In the genomic region with DNA sequence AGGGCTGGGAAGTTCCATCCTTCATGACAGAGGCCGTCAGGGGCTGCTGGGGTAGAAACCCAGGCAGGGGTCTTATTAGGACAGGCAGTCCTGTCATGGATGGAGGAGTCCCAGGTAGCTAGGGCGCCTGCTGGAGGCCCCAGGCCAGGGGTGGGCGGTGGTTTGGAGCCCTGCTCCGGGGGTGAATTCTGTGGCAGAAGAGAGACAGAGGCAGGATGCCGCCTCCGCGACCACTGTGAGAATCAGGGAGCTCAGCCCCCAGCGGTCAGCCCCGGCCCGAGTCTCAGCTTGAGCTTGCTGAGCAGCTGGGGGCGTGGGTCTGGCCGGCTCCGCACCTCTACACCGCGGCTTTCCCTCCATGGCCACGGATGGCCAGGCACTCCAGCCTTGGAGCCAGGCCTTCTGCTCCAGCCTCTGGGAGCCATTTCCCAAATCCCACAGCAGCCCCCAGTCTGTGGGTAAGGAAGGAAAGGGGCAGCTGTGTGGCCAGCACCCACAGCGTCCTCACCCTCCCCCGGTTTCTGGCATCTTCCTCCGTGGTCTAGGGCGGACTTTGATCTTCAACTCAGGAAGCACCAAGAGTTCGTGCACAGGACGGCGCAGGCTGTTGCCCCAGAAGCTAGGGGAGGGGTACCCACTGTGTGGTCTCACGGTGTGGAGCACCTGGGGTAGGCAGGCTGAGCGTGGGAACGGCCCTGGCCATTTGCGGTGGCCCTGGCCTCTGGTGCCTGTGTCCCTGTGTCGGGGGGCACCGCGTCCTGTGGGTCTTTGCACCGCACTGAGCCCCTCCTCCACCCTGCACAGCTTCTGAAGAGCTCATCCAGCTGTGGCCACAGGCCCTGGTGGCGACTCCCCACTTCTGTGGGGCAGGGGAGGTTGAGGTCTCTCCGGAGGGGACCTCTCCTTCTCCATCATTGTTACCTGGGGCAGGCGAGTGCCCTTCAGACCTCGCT, we compare ENCODE assay signal across 1 cellular context.
TF ChIP-seq lines count a peak whose summit lies in the region.

No MANE protein-coding gene starts in this region.

TF ChIP-seq in HepG2, 621 proteins besides CTCF, POLR2A, EP300 and RAD21 (continued from another document and continues in another):
- TF ChIP-seq, protein P1, sequence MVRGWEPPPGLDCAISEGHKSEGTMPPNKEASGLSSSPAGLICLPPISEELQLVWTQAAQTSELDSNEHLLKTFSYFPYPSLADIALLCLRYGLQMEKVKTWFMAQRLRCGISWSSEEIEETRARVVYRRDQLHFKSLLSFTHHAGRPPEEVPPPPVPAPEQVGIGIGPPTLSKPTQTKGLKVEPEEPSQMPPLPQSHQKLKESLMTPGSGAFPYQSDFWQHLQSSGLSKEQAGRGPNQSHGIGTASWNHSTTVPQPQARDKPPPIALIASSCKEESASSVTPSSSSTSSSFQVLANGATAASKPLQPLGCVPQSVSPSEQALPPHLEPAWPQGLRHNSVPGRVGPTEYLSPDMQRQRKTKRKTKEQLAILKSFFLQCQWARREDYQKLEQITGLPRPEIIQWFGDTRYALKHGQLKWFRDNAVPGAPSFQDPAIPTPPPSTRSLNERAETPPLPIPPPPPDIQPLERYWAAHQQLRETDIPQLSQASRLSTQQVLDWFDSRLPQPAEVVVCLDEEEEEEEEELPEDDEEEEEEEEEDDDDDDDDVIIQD (CRISPR knock-in tag; IDR thresholded peaks at IDR 0.05; ENCODE audit: low read depth): no peak
- TF ChIP-seq HCFC1 (IDR thresholded peaks at IDR 0.05; ENCODE audit: low read depth, low read length) (no peak), ZNF333 (CRISPR knock-in tag; IDR thresholded peaks at IDR 0.05; ENCODE audit: borderline replicate concordance) (no peak), CBX1 (IDR thresholded peaks at IDR 0.05; ENCODE audit: low read depth) (no peak), ZNF75D (CRISPR knock-in tag; IDR thresholded peaks at IDR 0.05; ENCODE audit: borderline replicate concordance) (no peak), NCOA2 (CRISPR knock-in tag; IDR thresholded peaks at IDR 0.05) (peak; percentile 49; the same call in 1 of the 2 replicates), SNAI1 (CRISPR knock-in tag; IDR thresholded peaks at IDR 0.05; ENCODE audit: borderline replicate concordance) (no peak), ZFP36L2 (CRISPR knock-in tag; IDR thresholded peaks at IDR 0.05) (no peak), MAFG (CRISPR knock-in tag; IDR thresholded peaks at IDR 0.05) (no peak), POGZ (CRISPR knock-in tag; IDR thresholded peaks at IDR 0.05) (no peak), ARNT2 (CRISPR knock-in tag; IDR thresholded peaks at IDR 0.05; ENCODE audit: low read depth) (no peak; the same call in 1 of the 2 replicates), ZNF101 (CRISPR knock-in tag; IDR thresholded peaks at IDR 0.05; ENCODE audit: borderline replicate concordance, low read depth) (no peak), ZNF256 (CRISPR knock-in tag; conservative IDR thresholded peaks at IDR 0.05) (no peak), ZNF747 (CRISPR knock-in tag; IDR thresholded peaks at IDR 0.05; ENCODE audit: borderline replicate concordance) (no peak; the same call in 1 of the 2 replicates), TEAD3 (CRISPR knock-in tag; optimal IDR thresholded peaks at IDR 0.05; ENCODE audit: borderline replicate concordance) (peak; percentile 7), ATF7-NPFF (CRISPR knock-in tag; IDR thresholded peaks at IDR 0.05; ENCODE audit: low read depth) (no peak; the same call in 1 of the 2 replicates), ZNF781 (CRISPR knock-in tag; IDR thresholded peaks at IDR 0.05; ENCODE audit: borderline replicate concordance, not compliant biosample characterization) (peak; percentile 71), XBP1 (CRISPR knock-in tag; IDR thresholded peaks at IDR 0.05) (no peak), KAT7 (CRISPR knock-in tag; IDR thresholded peaks at IDR 0.05; ENCODE audit: borderline replicate concordance) (0 out of 2 replicates have a peak, but pooled peaks have one; percentile 34), ZNF660 (CRISPR knock-in tag; IDR thresholded peaks at IDR 0.05; ENCODE audit: borderline replicate concordance, low read depth) (no peak), ZNF724P (CRISPR knock-in tag; IDR thresholded peaks at IDR 0.05; ENCODE audit: borderline replicate concordance) (no peak; the same call in 1 of the 2 replicates), GZF1 (CRISPR knock-in tag; IDR thresholded peaks at IDR 0.05) (peak; percentile 48; the same call in 1 of the 2 replicates), ZNF720 (CRISPR knock-in tag; IDR thresholded peaks at IDR 0.05) (no peak), ZNF589 (CRISPR knock-in tag; conservative IDR thresholded peaks at IDR 0.05) (no peak), BORCS8-MEF2B (CRISPR knock-in tag; IDR thresholded peaks at IDR 0.05) (peak; percentile 21; the same call in 1 of the 2 replicates), ZNF557 (CRISPR knock-in tag; IDR thresholded peaks at IDR 0.05) (no peak), ZNF83 (CRISPR knock-in tag; IDR thresholded peaks at IDR 0.05; ENCODE audit: borderline replicate concordance) (no peak), REL (CRISPR knock-in tag; conservative IDR thresholded peaks at IDR 0.05) (no peak), ZNF530 (CRISPR knock-in tag; IDR thresholded peaks at IDR 0.05; ENCODE audit: low read depth) (no peak), TBX2 (CRISPR knock-in tag; IDR thresholded peaks at IDR 0.05; ENCODE audit: borderline replicate concordance) (peak; percentile 18; the same call in 1 of the 2 replicates), MED8 (CRISPR knock-in tag; IDR thresholded peaks at IDR 0.05; ENCODE audit: insufficient replicate concordance) (peak; percentile 34), ERF (CRISPR knock-in tag; IDR thresholded peaks at IDR 0.05) (peak; percentile 87), ZNF552 (CRISPR knock-in tag; IDR thresholded peaks at IDR 0.05; ENCODE audit: borderline replicate concordance) (no peak), ZMYM4 (CRISPR knock-in tag; IDR thresholded peaks at IDR 0.05) (no peak), ZMYM3 (CRISPR knock-in tag; IDR thresholded peaks at IDR 0.05) (peak; percentile 75), ZNF891 (CRISPR knock-in tag; IDR thresholded peaks at IDR 0.05) (peak; percentile 95; the same call in 1 of the 2 replicates), THAP9 (CRISPR knock-in tag; IDR thresholded peaks at IDR 0.05; ENCODE audit: borderline replicate concordance) (no peak; the same call in 1 of the 2 replicates), ETV6 (CRISPR knock-in tag; conservative IDR thresholded peaks at IDR 0.05) (peak; percentile 21; the same call in 1 of the 2 replicates), SRF (IDR thresholded peaks at IDR 0.05; ENCODE audit: low read depth, low read length) (no peak), ZNF20 (CRISPR knock-in tag; IDR thresholded peaks at IDR 0.05) (no peak), ELF4 (CRISPR knock-in tag; IDR thresholded peaks at IDR 0.05; ENCODE audit: borderline replicate concordance) (no peak), HNRNPUL1 (IDR thresholded peaks at IDR 0.05; ENCODE audit: low read depth, low read length) (no peak), KLF16 (CRISPR knock-in tag; IDR thresholded peaks at IDR 0.05) (no peak; a peak in 1 of 4 replicates), REPIN1 (CRISPR knock-in tag; IDR thresholded peaks at IDR 0.05; ENCODE audit: borderline replicate concordance, low read depth) (no peak)
- TF ChIP-seq, protein P2, sequence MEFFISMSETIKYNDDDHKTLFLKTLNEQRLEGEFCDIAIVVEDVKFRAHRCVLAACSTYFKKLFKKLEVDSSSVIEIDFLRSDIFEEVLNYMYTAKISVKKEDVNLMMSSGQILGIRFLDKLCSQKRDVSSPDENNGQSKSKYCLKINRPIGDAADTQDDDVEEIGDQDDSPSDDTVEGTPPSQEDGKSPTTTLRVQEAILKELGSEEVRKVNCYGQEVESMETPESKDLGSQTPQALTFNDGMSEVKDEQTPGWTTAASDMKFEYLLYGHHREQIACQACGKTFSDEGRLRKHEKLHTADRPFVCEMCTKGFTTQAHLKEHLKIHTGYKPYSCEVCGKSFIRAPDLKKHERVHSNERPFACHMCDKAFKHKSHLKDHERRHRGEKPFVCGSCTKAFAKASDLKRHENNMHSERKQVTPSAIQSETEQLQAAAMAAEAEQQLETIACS (CRISPR knock-in tag; IDR thresholded peaks at IDR 0.05): no peak
- TF ChIP-seq, protein P3, sequence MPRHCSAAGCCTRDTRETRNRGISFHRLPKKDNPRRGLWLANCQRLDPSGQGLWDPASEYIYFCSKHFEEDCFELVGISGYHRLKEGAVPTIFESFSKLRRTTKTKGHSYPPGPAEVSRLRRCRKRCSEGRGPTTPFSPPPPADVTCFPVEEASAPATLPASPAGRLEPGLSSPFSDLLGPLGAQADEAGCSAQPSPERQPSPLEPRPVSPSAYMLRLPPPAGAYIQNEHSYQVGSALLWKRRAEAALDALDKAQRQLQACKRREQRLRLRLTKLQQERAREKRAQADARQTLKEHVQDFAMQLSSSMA (CRISPR knock-in tag; IDR thresholded peaks at IDR 0.05): no peak
- TF ChIP-seq, protein P4, sequence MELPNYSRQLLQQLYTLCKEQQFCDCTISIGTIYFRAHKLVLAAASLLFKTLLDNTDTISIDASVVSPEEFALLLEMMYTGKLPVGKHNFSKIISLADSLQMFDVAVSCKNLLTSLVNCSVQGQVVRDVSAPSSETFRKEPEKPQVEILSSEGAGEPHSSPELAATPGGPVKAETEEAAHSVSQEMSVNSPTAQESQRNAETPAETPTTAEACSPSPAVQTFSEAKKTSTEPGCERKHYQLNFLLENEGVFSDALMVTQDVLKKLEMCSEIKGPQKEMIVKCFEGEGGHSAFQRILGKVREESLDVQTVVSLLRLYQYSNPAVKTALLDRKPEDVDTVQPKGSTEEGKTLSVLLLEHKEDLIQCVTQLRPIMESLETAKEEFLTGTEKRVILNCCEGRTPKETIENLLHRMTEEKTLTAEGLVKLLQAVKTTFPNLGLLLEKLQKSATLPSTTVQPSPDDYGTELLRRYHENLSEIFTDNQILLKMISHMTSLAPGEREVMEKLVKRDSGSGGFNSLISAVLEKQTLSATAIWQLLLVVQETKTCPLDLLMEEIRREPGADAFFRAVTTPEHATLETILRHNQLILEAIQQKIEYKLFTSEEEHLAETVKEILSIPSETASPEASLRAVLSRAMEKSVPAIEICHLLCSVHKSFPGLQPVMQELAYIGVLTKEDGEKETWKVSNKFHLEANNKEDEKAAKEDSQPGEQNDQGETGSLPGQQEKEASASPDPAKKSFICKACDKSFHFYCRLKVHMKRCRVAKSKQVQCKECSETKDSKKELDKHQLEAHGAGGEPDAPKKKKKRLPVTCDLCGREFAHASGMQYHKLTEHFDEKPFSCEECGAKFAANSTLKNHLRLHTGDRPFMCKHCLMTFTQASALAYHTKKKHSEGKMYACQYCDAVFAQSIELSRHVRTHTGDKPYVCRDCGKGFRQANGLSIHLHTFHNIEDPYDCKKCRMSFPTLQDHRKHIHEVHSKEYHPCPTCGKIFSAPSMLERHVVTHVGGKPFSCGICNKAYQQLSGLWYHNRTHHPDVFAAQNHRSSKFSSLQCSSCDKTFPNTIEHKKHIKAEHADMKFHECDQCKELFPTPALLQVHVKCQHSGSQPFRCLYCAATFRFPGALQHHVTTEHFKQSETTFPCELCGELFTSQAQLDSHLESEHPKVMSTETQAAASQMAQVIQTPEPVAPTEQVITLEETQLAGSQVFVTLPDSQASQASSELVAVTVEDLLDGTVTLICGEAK (IDR thresholded peaks at IDR 0.05): no peak
- TF ChIP-seq, protein P4 (CRISPR knock-in tag; IDR thresholded peaks at IDR 0.05): no peak
- TF ChIP-seq, protein P5, sequence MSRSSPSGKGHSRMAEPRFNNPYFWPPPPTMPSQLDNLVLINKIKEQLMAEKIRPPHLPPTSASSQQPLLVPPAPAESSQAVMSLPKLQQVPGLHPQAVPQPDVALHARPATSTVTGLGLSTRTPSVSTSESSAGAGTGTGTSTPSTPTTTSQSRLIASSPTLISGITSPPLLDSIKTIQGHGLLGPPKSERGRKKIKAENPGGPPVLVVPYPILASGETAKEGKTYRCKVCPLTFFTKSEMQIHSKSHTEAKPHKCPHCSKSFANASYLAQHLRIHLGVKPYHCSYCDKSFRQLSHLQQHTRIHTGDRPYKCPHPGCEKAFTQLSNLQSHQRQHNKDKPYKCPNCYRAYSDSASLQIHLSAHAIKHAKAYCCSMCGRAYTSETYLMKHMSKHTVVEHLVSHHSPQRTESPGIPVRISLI (CRISPR knock-in tag; IDR thresholded peaks at IDR 0.05; ENCODE audit: borderline replicate concordance): no peak
